ENCODE assay signal across 15 cellular contexts in genomic region chr9:129322641-129323375, GRCh38.
DNase-seq lines count a peak whose midpoint lies in the region; ATAC-seq and TF ChIP-seq lines count a peak whose summit lies in the region.
"Had no signal": no experiment of that assay in that cellular context is flagged by ENCODE, and none has a peak within 500 bp of the region (broad histone marks: within the 10 kb centered on the region; RNA-seq: fewer than 3 reads in every experiment).

No MANE protein-coding gene starts in this region.

- CTCF ChIA-PET in Calu3 (lab: Charles Lee), result no interaction called here

- intact Hi-C loops in Right ventricle myocardium superior (cut with DNase I) (loop anchor here (5.0 kb wide), 1 partner anchor 146 kb away; the partner anchor contains the start of gene IER5L), Right ventricle myocardium inferior (cut with DNase I) (loop anchor here (5.0 kb wide), 1 partner anchor 289 kb away; no protein-coding TSS in a partner anchor), esophagus squamous epithelium (cut with DNase I) (no loop called here), Calu3 (cut with micrococcal nuclease; ENCODE audit: unreplicated experiment) (no loop called here)

- TF ChIP-seq CTCF in esophagus squamous epithelium (IDR thresholded peaks at IDR 0.05), result no peak
- TF ChIP-seq CTCF in osteocyte (IDR thresholded peaks at IDR 0.05), result no peak
- TF ChIP-seq CTCF in upper lobe of left lung (IDR thresholded peaks at IDR 0.05), result no peak
- TF ChIP-seq CTCF in Calu3 (IDR thresholded peaks at IDR 0.05; ENCODE audit: unreplicated experiment), result no peak

- peaks cover 25 to 75% (median 39%) of the 10 kb centered on the region in 3 donors for H3K4me1 ChIP-seq in esophagus squamous epithelium
- H3K4me1 ChIP-seq in upper lobe of left lung, result peaks cover 28 to 54% (median 38%) of the 10 kb centered on the region in 4 donors

- H3K27ac ChIP-seq in esophagus squamous epithelium, result peak overlapping the region in 3 of 4 donors; percentile 59 to 89 (median 81)
- peak overlapping the region; percentile 77 to 91 (median 85) for H3K27ac ChIP-seq in upper lobe of left lung
- H3K27ac ChIP-seq: GM23248, SJCRH30 had no signal

- H3K27me3 ChIP-seq in esophagus squamous epithelium (no peaks in the 10 kb centered on the region), upper lobe of left lung (no peaks in the 10 kb centered on the region)

- ATAC-seq in Right ventricle myocardium superior (ENCODE audit: poor library complexity), result no peak
- ATAC-seq in Right ventricle myocardium inferior, result no peak
- no peak for ATAC-seq in upper lobe of left lung (ENCODE audit: low FRiP score in 2 of 2)
- no peak for ATAC-seq in HG02884 (IDR thresholded peaks at IDR 0.05; ENCODE audit: unreplicated experiment)

- H3K4me3 ChIP-seq in esophagus squamous epithelium, result no peak overlapping the region
- peak overlapping the region in 1 of 4 donors; percentile 53 for H3K4me3 ChIP-seq in upper lobe of left lung
- H3K4me3 ChIP-seq: GM23248, SJCRH30 had no signal

- H3K9me3 Mint-ChIP-seq in osteocyte (ENCODE audit: unreplicated experiment) (no peaks in the 10 kb centered on the region), Calu3 (ENCODE audit: low read depth, unreplicated experiment) (no peaks in the 10 kb centered on the region)
- H3K9me3 Mint-ChIP-seq: activated T-helper 2 cell treated with anti-CD3 and anti-CD28 coated beads, Interferon-gamma antibody, Interleukin-2, Interleukin-4, amounts not matched to agents 10 μg/mL and 5 μg/mL and 100 μg/mL, durations not matched to agents 14 hours and 24 hours and 36 hours had no signal

- no peak for TF ChIP-seq POLR2A in esophagus squamous epithelium (IDR thresholded peaks at IDR 0.05)
- no peak for TF ChIP-seq POLR2A in upper lobe of left lung (IDR thresholded peaks at IDR 0.05)

- H3K27me3 Mint-ChIP-seq in osteocyte (ENCODE audit: unreplicated experiment), result no peaks in the 10 kb centered on the region
- H3K27me3 Mint-ChIP-seq in Calu3 (ENCODE audit: unreplicated experiment), result no peaks in the 10 kb centered on the region

- H3K4me3 Mint-ChIP-seq in osteocyte (ENCODE audit: unreplicated experiment), result no peak overlapping the region
- H3K4me3 Mint-ChIP-seq in Calu3 (ENCODE audit: low read depth, unreplicated experiment), result no peak overlapping the region

- BruUV-seq in Calu3 (replicated peaks; lab: Mats Ljungman, UMichigan), result no TSS peak

- no peak for TF ChIP-seq EP300 in upper lobe of left lung (IDR thresholded peaks at IDR 0.05)

- peak overlapping the region; percentile 18 for H3K27ac Mint-ChIP-seq in osteocyte (ENCODE audit: unreplicated experiment)
- H3K27ac Mint-ChIP-seq in Calu3 (ENCODE audit: unreplicated experiment), result no peak overlapping the region
- H3K27ac Mint-ChIP-seq: activated T-helper 2 cell treated with anti-CD3 and anti-CD28 coated beads, Interferon-gamma antibody, Interleukin-2, Interleukin-4, amounts not matched to agents 10 μg/mL and 5 μg/mL and 100 μg/mL, durations not matched to agents 14 hours and 24 hours and 36 hours had no signal

- DNase-seq in Right ventricle myocardium superior, result peak; percentile 42
- no peak for DNase-seq in Right ventricle myocardium inferior (ENCODE audit: missing footprints)
- no peak for DNase-seq in esophagus squamous epithelium (lab: John Stamatoyannopoulos, UW)
- no peak for DNase-seq in osteocyte (ENCODE audit: extremely low spot score, unreplicated experiment)
- DNase-seq in upper lobe of left lung, result peak in 1 of 2 donors; percentile 8
- no peak for DNase-seq in Calu3
- DNase-seq in central memory CD4-positive, alpha-beta T cell, result no peak
- DNase-seq: activated CD4-positive, alpha-beta T cell treated with anti-CD3 and anti-CD28 coated beads, Interleukin-2, amount 50 U/mL, for 48 hours; NCI-H1092; NCI-H2171; SJCRH30; stimulated activated CD4-positive, alpha-beta T cell treated with anti-CD3 and anti-CD28 coated beads, Interleukin-1b, Interleukin-23, amount 100 ng/mL, for 48 hours had no signal

- H3K36me3 Mint-ChIP-seq in osteocyte (ENCODE audit: unreplicated experiment) (no peaks in the 10 kb centered on the region), Calu3 (ENCODE audit: insufficient read depth, unreplicated experiment) (no peaks in the 10 kb centered on the region)

- H3K9me3 ChIP-seq in esophagus squamous epithelium (no peaks in the 10 kb centered on the region), upper lobe of left lung (no peaks in the 10 kb centered on the region)
- H3K9me3 ChIP-seq: SJCRH30 had no signal

- peaks cover 56% of the 10 kb centered on the region for H3K4me1 Mint-ChIP-seq in osteocyte (ENCODE audit: unreplicated experiment)
- H3K4me1 Mint-ChIP-seq in Calu3 (ENCODE audit: low read depth, unreplicated experiment), result peaks cover 8% of the 10 kb centered on the region

- no peaks in the 10 kb centered on the region for H3K36me3 ChIP-seq in esophagus squamous epithelium
- H3K36me3 ChIP-seq in upper lobe of left lung, result no peaks in the 10 kb centered on the region
- H3K36me3 ChIP-seq: SJCRH30 had no signal

- 83 to 88% methylated on average over 15 to 16 of the region's 17 CpGs for WGBS in esophagus squamous epithelium, 2 donors
- 86 to 89% methylated on average over 15 to 17 of the region's 17 CpGs for WGBS in upper lobe of left lung, 2 donors

Comparison
In these comparisons a context has a peak if more than half of its experiments do, and no peak if none do; other contexts are left out.
1. intact Hi-C loops: an anchor here in Right ventricle myocardium superior (5.0 kb wide) and Right ventricle myocardium inferior (5.0 kb wide); none called in esophagus squamous epithelium and Calu3.